Comparison of ENCODE assay signal across 10 cellular contexts in the genomic region with DNA sequence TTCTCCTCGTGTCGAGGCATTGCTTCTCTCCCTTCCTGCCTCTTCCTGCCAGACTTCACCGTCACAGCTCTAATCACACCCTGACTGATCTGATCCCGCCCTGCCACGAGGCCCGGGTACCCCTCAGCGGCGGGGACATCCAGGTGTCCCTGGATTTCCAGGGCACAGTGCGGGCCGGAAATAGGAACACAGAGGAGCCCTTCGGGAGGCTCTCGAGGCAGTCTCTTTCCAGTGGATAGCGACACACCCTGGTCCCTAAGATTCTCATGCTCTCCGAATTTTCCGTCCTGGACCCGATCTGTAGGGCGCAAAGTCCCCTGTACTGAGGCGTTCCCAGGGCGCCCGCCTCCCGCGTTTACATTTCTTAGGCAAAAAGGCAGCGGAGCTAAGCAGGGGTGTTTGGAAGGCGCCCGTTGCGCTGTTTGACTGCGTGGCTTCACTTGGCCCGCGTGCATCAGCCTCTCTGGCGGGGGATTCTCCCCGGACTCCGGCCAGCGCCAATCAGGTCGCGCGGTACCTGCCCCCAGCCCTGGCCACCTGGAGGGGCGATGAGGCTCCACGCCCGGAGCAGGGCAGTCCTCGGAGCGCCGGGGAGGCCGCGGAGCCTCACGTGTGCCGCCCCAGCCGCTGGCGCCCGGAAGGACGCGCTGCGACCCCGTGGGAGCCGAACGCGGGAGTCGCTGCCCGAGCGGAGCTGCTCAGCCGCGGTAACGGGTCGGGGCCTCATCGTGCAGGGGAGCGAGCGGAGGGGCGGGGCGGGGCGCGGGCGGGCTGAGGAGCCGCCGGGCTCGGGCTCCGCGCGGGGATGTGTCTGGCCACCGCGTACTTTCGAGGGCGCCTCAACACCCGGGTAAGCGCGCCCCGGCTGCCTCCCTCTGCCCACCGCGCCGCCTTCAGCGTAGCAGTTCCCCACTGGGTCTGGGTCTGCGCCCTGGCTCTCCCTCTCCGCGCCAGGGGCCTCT. TPM values are rescaled to one million over a fixed set of nuclear protein-coding genes. Genes with fewer than 3 reads are reported as not detected.
DNase-seq lines count a peak whose midpoint lies in the region; ATAC-seq and TF ChIP-seq lines count a peak whose summit lies in the region.
"Had no signal": no experiment of that assay in that cellular context is flagged by ENCODE, and none has a peak within 500 bp of the region (broad histone marks: within the 10 kb centered on the region; RNA-seq: fewer than 3 reads in every experiment).

FAM163A (plus strand) TSS at position 575 of the 962 bp plus-strand sequence. CDS start 69,807 bp downstream, outside the sequence.

- H3K27me3 ChIP-seq in brain microvascular endothelial cell (replicated peaks) (peaks cover 65% of the 10 kb centered on the region), uterus (peaks cover 5 to 20% of the 10 kb centered on the region in 2 donors)

- H3K27ac ChIP-seq in brain microvascular endothelial cell, result no peak within 1 kb of the TSS
- no peak within 1 kb of the TSS for H3K27ac ChIP-seq in uterus
- H3K27ac ChIP-seq: neutrophil, VCaP had no signal

- H3K27me3 Mint-ChIP-seq in IgD-negative memory B cell, result peaks cover 42% of the 10 kb centered on the region

- TF ChIP-seq CTCF in brain microvascular endothelial cell (IDR thresholded peaks at IDR 0.05; ENCODE audit: low read depth, low read length, missing control alignments) (no peak), mucosa of descending colon (IDR thresholded peaks at IDR 0.05) (no peak), uterus (IDR thresholded peaks at IDR 0.05) (no peak)

- peak within 1 kb of the TSS in 3 of 4 donors; percentile 5 to 81 (median 61) for H3K4me3 Mint-ChIP-seq in IgD-negative memory B cell

- H3K4me3 ChIP-seq in brain microvascular endothelial cell (ENCODE audit: low read depth, low read length) (peak within 1 kb of the TSS; percentile 3), mucosa of descending colon (no peak within 1 kb of the TSS), uterus (peak within 1 kb of the TSS in 1 of 2 donors; percentile 9)

- H3K9me3 Mint-ChIP-seq in IgD-negative memory B cell, result peaks cover 0 to 14% (median 4%) of the 10 kb centered on the region in 3 donors

- no peak for TF ChIP-seq POLR2A in uterus (IDR thresholded peaks at IDR 0.05)

- H3K36me3 Mint-ChIP-seq in IgD-negative memory B cell, result no peaks in the 10 kb centered on the region

- H3K36me3 ChIP-seq in brain microvascular endothelial cell (replicated peaks) (no peaks in the 10 kb centered on the region), mucosa of descending colon (ENCODE audit: low read depth) (no peaks in the 10 kb centered on the region), uterus (no peaks in the 10 kb centered on the region)
- H3K36me3 ChIP-seq: neutrophil had no signal

- in situ Hi-C loops in brain microvascular endothelial cell (cut with HindIII; ENCODE audit: low pct_ligation_motif_present, low sequenced_read_pairs), result no loop called here

- peak; percentile 24 for DNase-seq in AG20443 (ENCODE audit: low spot score)
- DNase-seq in brain microvascular endothelial cell, result no peak
- DNase-seq in mucosa of descending colon, result no peak
- no peak for DNase-seq in uterus
- DNase-seq in NCI-H774 (lab: John Stamatoyannopoulos, UW), result no peak
- no peak for DNase-seq in NCI-H1694 (lab: John Stamatoyannopoulos, UW)

- H3K4me1 ChIP-seq in mucosa of descending colon (ENCODE audit: low read depth) (peaks cover 15% of the 10 kb centered on the region), uterus (peaks cover 0 to 15% of the 10 kb centered on the region in 2 donors)

- H3K9me3 ChIP-seq in mucosa of descending colon (no peaks in the 10 kb centered on the region), uterus (no peaks in the 10 kb centered on the region)
- H3K9me3 ChIP-seq: neutrophil had no signal

- H3K4me1 Mint-ChIP-seq in IgD-negative memory B cell, result peaks cover 3 to 8% (median 6%) of the 10 kb centered on the region in 3 donors

- ATAC-seq in mucosa of descending colon (peak; percentile 12), GM18861 (IDR thresholded peaks at IDR 0.05; ENCODE audit: unreplicated experiment) (no peak)

- intact Hi-C loops in mucosa of descending colon (cut with DNase I, micrococcal nuclease), result no loop called here
- intact Hi-C loops in uterus (cut with DNase I; ENCODE audit: low total_unique reads), result no loop called here

- no peak within 1 kb of the TSS for H3K27ac Mint-ChIP-seq in IgD-negative memory B cell

RNA-seq across cellular contexts. Expression of gene FAM163A, which starts in this region (rescaled TPM):
- not detected for polyA plus RNA-seq in IgD-negative memory B cell
- 1 to 10 TPM in 1 of 3 donors, under 1 TPM in 2; 0.31 to 1.6 (median 0.32) TPM for total RNA-seq in mucosa of descending colon
- under 1 TPM in 1 of 4 donors, not detected in 3; 0.21 TPM for total RNA-seq in uterus
